Comparison of ENCODE assay signal across 8 cellular contexts in the genomic region with DNA sequence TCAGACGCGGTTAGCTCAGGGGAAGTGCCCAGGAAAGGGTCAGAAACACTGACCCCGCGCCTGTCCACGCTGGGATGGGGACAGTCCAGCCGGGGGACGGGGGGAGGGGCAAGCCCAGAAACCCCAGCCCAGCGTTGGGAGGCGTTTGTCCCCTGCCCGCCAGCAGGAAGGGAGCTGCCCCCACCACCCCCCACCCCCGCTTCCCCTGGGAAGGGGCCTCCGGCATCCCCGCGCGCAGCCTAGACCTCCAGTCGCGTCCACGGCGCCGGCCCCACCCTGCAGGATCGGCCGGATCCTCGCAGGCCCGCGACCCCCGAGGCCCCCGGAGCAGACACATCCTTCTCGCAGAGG. TPM values are rescaled to one million over a fixed set of nuclear protein-coding genes. Genes with fewer than 3 reads are reported as not detected.
A peak's percentile ranks its signal among the peaks of the same experiment; 100 is the strongest.
DNase-seq lines count a peak whose midpoint lies in the region; ATAC-seq and TF ChIP-seq lines count a peak whose summit lies in the region.

No MANE protein-coding gene starts in this region.

- H3K27me3 ChIP-seq in kidney epithelial cell (ENCODE audit: control insufficient read depth, insufficient read depth, low read length) (no peaks in the 10 kb centered on the region), thyroid gland (no peaks in the 10 kb centered on the region)

- no peak for TF ChIP-seq POLR2A in thyroid gland (IDR thresholded peaks at IDR 0.05)

- peaks cover 2% of the 10 kb centered on the region for H3K36me3 ChIP-seq in kidney epithelial cell (ENCODE audit: control insufficient read depth, insufficient read depth, low read length)
- H3K36me3 ChIP-seq in thyroid gland: peaks cover 0 to under 1% of the 10 kb centered on the region in 2 donors

- H3K4me3 Mint-ChIP-seq in activated naive CD8-positive, alpha-beta T cell treated with anti-CD3 and anti-CD28 coated beads, Interleukin-2, amount 50 U/mL, for 24 hours: peak overlapping the region; percentile 79

- 0% methylated on average over 4 of the region's 28 CpGs; no CpG with 5 or more reads in 1 of the 2 donors for WGBS in thyroid gland, 2 donors

- no peaks in the 10 kb centered on the region for H3K9me3 Mint-ChIP-seq in activated naive CD8-positive, alpha-beta T cell treated with anti-CD3 and anti-CD28 coated beads, Interleukin-2, amount 50 U/mL, for 24 hours

- no peak for TF ChIP-seq CTCF in kidney epithelial cell (IDR thresholded peaks at IDR 0.05; ENCODE audit: insufficient read depth, low read length, poor library complexity, severe bottlenecking)
- TF ChIP-seq CTCF in thyroid gland (IDR thresholded peaks at IDR 0.05): no peak

- H3K4me1 ChIP-seq in thyroid gland: peaks cover 22 to 23% of the 10 kb centered on the region in 2 donors

- H3K4me1 Mint-ChIP-seq in activated naive CD8-positive, alpha-beta T cell treated with anti-CD3 and anti-CD28 coated beads, Interleukin-2, amount 50 U/mL, for 24 hours: peaks cover 18% of the 10 kb centered on the region

- H3K36me3 Mint-ChIP-seq in activated naive CD8-positive, alpha-beta T cell treated with anti-CD3 and anti-CD28 coated beads, Interleukin-2, amount 50 U/mL, for 24 hours (ENCODE audit: low read depth): no peaks in the 10 kb centered on the region

- peak overlapping the region; percentile 78 for H3K27ac Mint-ChIP-seq in activated naive CD8-positive, alpha-beta T cell treated with anti-CD3 and anti-CD28 coated beads, Interleukin-2, amount 50 U/mL, for 24 hours

- H3K4me3 ChIP-seq in kidney epithelial cell (ENCODE audit: low read depth, low read length): peak overlapping the region; percentile 79
- peak overlapping the region; percentile 33 to 90 (median 64) for H3K4me3 ChIP-seq in thyroid gland (replicated peaks in 1 of 3)

- H3K9me3 ChIP-seq in thyroid gland: no peaks in the 10 kb centered on the region

- DNase-seq in activated CD8-positive, alpha-beta memory T cell treated with anti-CD3 and anti-CD28 coated beads, Interleukin-2, amount 50 U/mL, for 4 hours: peak; percentile 27
- DNase-seq in activated CD8-positive, alpha-beta memory T cell treated with anti-CD3 and anti-CD28 coated beads for 24 hours: no peak
- no peak for DNase-seq in activated naive CD8-positive, alpha-beta T cell treated with anti-CD3 and anti-CD28 coated beads, Interleukin-2, amount 50 U/mL, for 24 hours
- no peak for DNase-seq in kidney epithelial cell (ENCODE audit: low read depth)
- peak in 1 of 2 donors; percentile 33 for DNase-seq in thyroid gland
- DNase-seq in ecto neural progenitor cell (ENCODE audit: low spot score): no peak
- DNase-seq in pons (ENCODE audit: low spot score): no peak

- peaks cover 2% of the 10 kb centered on the region for H3K27me3 Mint-ChIP-seq in activated naive CD8-positive, alpha-beta T cell treated with anti-CD3 and anti-CD28 coated beads, Interleukin-2, amount 50 U/mL, for 24 hours

- H3K27ac ChIP-seq in thyroid gland: peak overlapping the region in 2 of 3 donors; percentile 51 to 67

- ATAC-seq in activated naive CD8-positive, alpha-beta T cell treated with anti-CD3 and anti-CD28 coated beads, Interleukin-2, amount 50 U/mL, for 24 hours: no peak
- no peak for ATAC-seq in GM18858 (IDR thresholded peaks at IDR 0.05; ENCODE audit: unreplicated experiment)

- intact Hi-C loops in thyroid gland (cut with DNase I): no loop called here

RNA-seq across cellular contexts. Expression of a gene that starts 0.3 kb away (rescaled TPM):
- 188 and 222 TPM in 2 replicates for total RNA-seq in kidney epithelial cell
- 10 to 100 TPM; 34.7 to 93.7 (median 55.4) TPM for total RNA-seq in thyroid gland

RNA-seq across cellular contexts. Expression of a gene that starts 20.5 kb away (rescaled TPM):
- total RNA-seq in kidney epithelial cell (5.5 and 6.9 TPM in 2 replicates), thyroid gland (1 to 10 TPM in 1 of 4 donors, not detected in 3; 1.5 TPM)

RNA-seq across cellular contexts. Expression of a gene that starts 22.5 kb away (rescaled TPM):
- 58.1 and 64.7 TPM in 2 replicates for total RNA-seq in kidney epithelial cell
- 10 to 100 TPM; 49.1 to 61.1 (median 55.3) TPM for total RNA-seq in thyroid gland

RNA-seq across cellular contexts. Expression of a gene that starts 33.7 kb away (rescaled TPM):
- total RNA-seq in kidney epithelial cell: 52.8 and 55.0 TPM in 2 replicates
- total RNA-seq in thyroid gland: 100 to 1,000 TPM in 2 of 4 donors, 10 to 100 TPM in 2; 75.5 to 126 (median 99.0) TPM
